Comparison of ENCODE assay signal across 9 cellular contexts in genomic region chr4:47013373-47013772, GRCh38. TPM values are rescaled to one million over a fixed set of nuclear protein-coding genes. Genes with fewer than 3 reads are reported as not detected.
"Had no signal": no experiment of that assay in that cellular context is flagged by ENCODE, and none has a peak within 500 bp of the region (broad histone marks: within the 10 kb centered on the region; RNA-seq: fewer than 3 reads in every experiment).

No MANE protein-coding gene starts in this region.

- H3K9ac ChIP-seq: KMS-11 had no signal

- DNase-seq: Karpas-422, Kasumi-1, KBM-7, KG1 had no signal

- H3K27ac ChIP-seq: HL-60, KMS-11 had no signal

- FAIRE-seq: HTR-8/SVneo had no signal

- H3K4me2 ChIP-seq: KMS-11 had no signal

RNA-seq across cellular contexts. Expression of gene GABRB1, which starts 18.0 kb away (rescaled TPM):
- total RNA-seq: HT-29 had no signal
- polyA plus RNA-seq: IgD-negative memory B cell had no signal

RNA-seq across cellular contexts. Expression of gene GABRA4, which starts 20.0 kb away (rescaled TPM):
- total RNA-seq: HT-29 had no signal
- polyA plus RNA-seq: IgD-negative memory B cell had no signal
